In genomic region chr6:54404791-54405190, GRCh38 we compare ENCODE assay signal across 18 cellular contexts.
DNase-seq lines count a peak whose midpoint lies in the region; ATAC-seq, FAIRE-seq and TF ChIP-seq lines count a peak whose summit lies in the region.
"Had no signal": no experiment of that assay in that cellular context is flagged by ENCODE, and none has a peak within 500 bp of the region (broad histone marks: within the 10 kb centered on the region; RNA-seq: fewer than 3 reads in every experiment).

No MANE protein-coding gene starts in this region.

- TF ChIP-seq CTCF in AG10803 (conservative IDR thresholded peaks at IDR 0.05; ENCODE audit: low read length) (no peak), fibroblast of lung (conservative IDR thresholded peaks at IDR 0.05 in 1 of 2, IDR thresholded peaks at IDR 0.05 in 1 of 2; ENCODE audit: low read depth in 1 of 2, low read length in 2 of 2) (no peak), kidney (IDR thresholded peaks at IDR 0.05; ENCODE audit: borderline replicate concordance, extremely low read depth, insufficient read depth) (no peak)

- H3K9me3 ChIP-seq in fibroblast of lung (ENCODE audit: control insufficient read depth, insufficient read depth, low read depth, low read length), result no peaks in the 10 kb centered on the region
- no peaks in the 10 kb centered on the region for H3K9me3 ChIP-seq in kidney (ENCODE audit: control insufficient read depth in 1 of 2, low read length in 2 of 2)
- H3K9me3 ChIP-seq: BE2C, HAP-1 had no signal

- H3K4me2 ChIP-seq in fibroblast of lung (ENCODE audit: extremely low read depth, insufficient read depth, low read length), result no peak overlapping the region

- intact Hi-C loops in kidney (cut with DNase I), result no loop called here
- intact Hi-C loops in activated CD4-positive, alpha-beta T cell treated with anti-CD3 and anti-CD28 coated beads for 36 hours (cut with DNase I, micrococcal nuclease), result no loop called here

- H3K27ac ChIP-seq in fibroblast of lung (ENCODE audit: insufficient read depth, low read length), result no peak overlapping the region
- no peak overlapping the region for H3K27ac ChIP-seq in kidney (ENCODE audit: low read depth in 2 of 2, low read length in 2 of 2)
- H3K27ac ChIP-seq: C4-2B had no signal

- no peak overlapping the region for H2AFZ ChIP-seq in fibroblast of lung (ENCODE audit: low read length)

- H3K27me3 Mint-ChIP-seq in natural killer cell treated with Interleukin-12 subunit alpha and Interleukin-12 subunit beta and Interleukin-15 and Interleukin-18, amount 100 ng/mL, for 72 hours, result no peaks in the 10 kb centered on the region
- no peaks in the 10 kb centered on the region for H3K27me3 Mint-ChIP-seq in activated CD4-positive, alpha-beta T cell treated with anti-CD3 and anti-CD28 coated beads for 36 hours
- H3K27me3 Mint-ChIP-seq: CD4-positive, alpha-beta memory T cell had no signal

- no peaks in the 10 kb centered on the region for H3K36me3 Mint-ChIP-seq in natural killer cell treated with Interleukin-12 subunit alpha and Interleukin-12 subunit beta and Interleukin-15 and Interleukin-18, amount 100 ng/mL, for 72 hours
- H3K36me3 Mint-ChIP-seq in activated CD4-positive, alpha-beta T cell treated with anti-CD3 and anti-CD28 coated beads for 36 hours (ENCODE audit: low read depth), result no peaks in the 10 kb centered on the region
- H3K36me3 Mint-ChIP-seq: CD4-positive, alpha-beta memory T cell had no signal

- POLR2A ChIA-PET in activated CD4-positive, alpha-beta T cell treated with anti-CD3 and anti-CD28 coated beads for 36 hours (lab: Charles Lee), result no interaction called here

- CTCF ChIA-PET in activated CD4-positive, alpha-beta T cell treated with anti-CD3 and anti-CD28 coated beads for 36 hours (lab: Charles Lee), result no interaction called here

- H3K4me1 ChIP-seq in fibroblast of lung (ENCODE audit: control insufficient read depth, extremely low read depth, insufficient read depth, low read length) (no peaks in the 10 kb centered on the region), kidney (ENCODE audit: control insufficient read depth in 1 of 2, insufficient read depth in 1 of 2, low read depth in 1 of 2, low read length in 2 of 2) (no peaks in the 10 kb centered on the region)
- H3K4me1 ChIP-seq: BE2C, HAP-1 had no signal

- ATAC-seq in natural killer cell treated with Interleukin-12 subunit alpha and Interleukin-12 subunit beta and Interleukin-15 and Interleukin-18, amount 100 ng/mL, for 72 hours, result no peak
- no peak for ATAC-seq in activated CD4-positive, alpha-beta T cell treated with anti-CD3 and anti-CD28 coated beads for 36 hours
- ATAC-seq: GM12878, HepG2 had no signal

- H3K27me3 ChIP-seq in fibroblast of lung (ENCODE audit: control insufficient read depth, insufficient read depth, low read length), result no peaks in the 10 kb centered on the region
- H3K27me3 ChIP-seq: BE2C had no signal

- peak; percentile 83 for FAIRE-seq in kidney (lab: Jason Lieb, UNC)
- FAIRE-seq: GM12878, H1, HepG2, HTR-8/SVneo had no signal

- H4K20me1 ChIP-seq in fibroblast of lung (ENCODE audit: control insufficient read depth, extremely low read depth, insufficient read depth, low read length), result no peaks in the 10 kb centered on the region

- H3K27ac Mint-ChIP-seq in natural killer cell treated with Interleukin-12 subunit alpha and Interleukin-12 subunit beta and Interleukin-15 and Interleukin-18, amount 100 ng/mL, for 72 hours, result no peak overlapping the region
- H3K27ac Mint-ChIP-seq in activated CD4-positive, alpha-beta T cell treated with anti-CD3 and anti-CD28 coated beads for 36 hours, result no peak overlapping the region
- H3K27ac Mint-ChIP-seq: CD4-positive, alpha-beta memory T cell; HFFc6 had no signal

- H3K4me3 ChIP-seq in AG10803 (ENCODE audit: low read length), result no peak overlapping the region
- H3K4me3 ChIP-seq in fibroblast of lung (replicated peaks in 1 of 4; ENCODE audit: control extremely low read depth in 1 of 4, insufficient read depth in 1 of 4, low read depth in 3 of 4, low read length in 4 of 4), result no peak overlapping the region
- no peak overlapping the region for H3K4me3 ChIP-seq in kidney (ENCODE audit: low read length in 2 of 2)
- H3K4me3 ChIP-seq: GM12878, HAP-1 had no signal

- no peaks in the 10 kb centered on the region for H3K36me3 ChIP-seq in fibroblast of lung (ENCODE audit: control insufficient read depth, insufficient read depth, low read length)
- H3K36me3 ChIP-seq in kidney (ENCODE audit: control insufficient read depth in 1 of 2, insufficient read depth in 2 of 2, low read length in 2 of 2), result no peaks in the 10 kb centered on the region
- H3K36me3 ChIP-seq: BE2C, HAP-1 had no signal

- H3K9ac ChIP-seq in fibroblast of lung (ENCODE audit: insufficient read depth, low read length) (no peak overlapping the region), kidney (ENCODE audit: low read length in 2 of 2) (no peak overlapping the region)

- no peaks in the 10 kb centered on the region for H3K4me1 Mint-ChIP-seq in natural killer cell treated with Interleukin-12 subunit alpha and Interleukin-12 subunit beta and Interleukin-15 and Interleukin-18, amount 100 ng/mL, for 72 hours (ENCODE audit: low read depth in 2 of 2)
- H3K4me1 Mint-ChIP-seq in activated CD4-positive, alpha-beta T cell treated with anti-CD3 and anti-CD28 coated beads for 36 hours, result no peaks in the 10 kb centered on the region
- H3K4me1 Mint-ChIP-seq: CD4-positive, alpha-beta memory T cell had no signal

- no peak overlapping the region for H3K4me3 Mint-ChIP-seq in natural killer cell treated with Interleukin-12 subunit alpha and Interleukin-12 subunit beta and Interleukin-15 and Interleukin-18, amount 100 ng/mL, for 72 hours
- H3K4me3 Mint-ChIP-seq in activated CD4-positive, alpha-beta T cell treated with anti-CD3 and anti-CD28 coated beads for 36 hours, result no peak overlapping the region
- H3K4me3 Mint-ChIP-seq: CD4-positive, alpha-beta memory T cell; HFFc6 had no signal

- H3K9me3 Mint-ChIP-seq in natural killer cell treated with Interleukin-12 subunit alpha and Interleukin-12 subunit beta and Interleukin-15 and Interleukin-18, amount 100 ng/mL, for 72 hours, result peaks cover 10% of the 10 kb centered on the region
- peaks cover 9% of the 10 kb centered on the region for H3K9me3 Mint-ChIP-seq in activated CD4-positive, alpha-beta T cell treated with anti-CD3 and anti-CD28 coated beads for 36 hours (ENCODE audit: low read depth)

- no peaks in the 10 kb centered on the region for H3K79me2 ChIP-seq in fibroblast of lung (ENCODE audit: control insufficient read depth, insufficient read depth, low read length)

- DNase-seq in AG10803 (ENCODE audit: low read depth) (peak; percentile 15), amniotic epithelial cell (ENCODE audit: low read depth) (peak; percentile 66), fibroblast of lung (ENCODE audit: low read depth in 2 of 2) (peak; percentile 3 to 7), kidney (no peak)
- no peak for DNase-seq in stimulated activated CD4-positive, alpha-beta T cell treated with anti-CD3 and anti-CD28 coated beads, Interleukin-4, amount 100 ng/mL, for 4 hours
- no peak for DNase-seq in natural killer cell treated with Interleukin-12 subunit alpha and Interleukin-12 subunit beta and Interleukin-15 and Interleukin-18, amount 100 ng/mL, for 72 hours (ENCODE audit: low spot score)
- DNase-seq in activated CD4-positive, alpha-beta T cell treated with anti-CD3 and anti-CD28 coated beads for 36 hours, result no peak
- DNase-seq: ACHN; BE2C; CD4-positive, alpha-beta memory T cell; DMS79; HFFc6 had no signal

Comparison
In these comparisons a context has a peak if more than half of its experiments do, and no peak if none do; other contexts are left out.
1. DNase-seq: peak in AG10803 (single experiment), amniotic epithelial cell (single experiment) and fibroblast of lung (2 of 2); none in kidney (single experiment), stimulated activated CD4-positive, alpha-beta T cell treated with anti-CD3 and anti-CD28 coated beads, Interleukin-4, amount 100 ng/mL, for 4 hours (0 of 2), natural killer cell treated with Interleukin-12 subunit alpha and Interleukin-12 subunit beta and Interleukin-15 and Interleukin-18, amount 100 ng/mL, for 72 hours (single experiment) and activated CD4-positive, alpha-beta T cell treated with anti-CD3 and anti-CD28 coated beads for 36 hours (single experiment).